ENCODE assay signal across 29 cellular contexts in genomic region chr10:101766306-101766705, GRCh38. TPM values are rescaled to one million over a fixed set of nuclear protein-coding genes. Genes with fewer than 3 reads are reported as not detected.
"Had no signal": no experiment of that assay in that cellular context is flagged by ENCODE, and none has a peak within 500 bp of the region (broad histone marks: within the 10 kb centered on the region; RNA-seq: fewer than 3 reads in every experiment).

No MANE protein-coding gene starts in this region.

- H3K4me1 ChIP-seq: colonic mucosa, gastrocnemius medialis, lower lobe of right lung, psoas muscle, suprapubic skin, transverse colon, upper lobe of right lung, uterus had no signal

- H3K4me3 ChIP-seq: colonic mucosa, gastrocnemius medialis, lower lobe of right lung, psoas muscle, skin epidermis, suprapubic skin, transverse colon, upper lobe of right lung, uterus had no signal

- DNase-seq: colonic mucosa; effector CD8-positive, alpha-beta T cell; foreskin fibroblast; gastrocnemius medialis; head of caudate nucleus; left ventricle myocardium superior; lower lobe of right lung; natural killer cell; psoas muscle; right cardiac atrium; stimulated activated CD4-positive, alpha-beta T cell treated with anti-CD3 and anti-CD28 coated beads, Interleukin-15, amount 100 ng/mL, for 24 hours; stimulated activated CD4-positive, alpha-beta T cell treated with anti-CD3 and anti-CD28 coated beads, Interleukin-2, amount 100 ng/mL, for 48 hours; stimulated activated naive CD4-positive, alpha-beta T cell; stimulated activated naive CD8-positive, alpha-beta T cell treated with anti-CD3 and anti-CD28 coated beads, Interleukin-15, amount 100 ng/mL, for 72 hours; transverse colon; uterus had no signal

- H3K36me3 Mint-ChIP-seq: natural killer cell had no signal

- H3K4me3 Mint-ChIP-seq: dendritic cell treated with granulocyte-macrophage colony-stimulating factor and Interleukin-4, amounts not matched to agents 40 ng/mL and 50 ng/mL, for 4 days; endodermal cell; natural killer cell; stimulated activated naive CD8-positive, alpha-beta T cell treated with anti-CD3 and anti-CD28 coated beads, Interleukin-15, amount 100 ng/mL, for 72 hours had no signal

- H3K27ac ChIP-seq: colonic mucosa, epithelial cell of prostate, gastrocnemius medialis, lower lobe of right lung, psoas muscle, skin epidermis, suprapubic skin, transverse colon, upper lobe of right lung, uterus had no signal

- H3K9me3 ChIP-seq: colonic mucosa, gastrocnemius medialis, lower lobe of right lung, psoas muscle, suprapubic skin, transverse colon, upper lobe of right lung, uterus had no signal

- H3K4me1 Mint-ChIP-seq: natural killer cell; stimulated activated naive CD8-positive, alpha-beta T cell treated with anti-CD3 and anti-CD28 coated beads, Interleukin-15, amount 100 ng/mL, for 72 hours had no signal

- H3K27me3 ChIP-seq: uterus had no signal

- H3K27ac Mint-ChIP-seq: dendritic cell treated with granulocyte-macrophage colony-stimulating factor and Interleukin-4, amounts not matched to agents 40 ng/mL and 50 ng/mL, for 4 days; endodermal cell; natural killer cell; stimulated activated naive CD8-positive, alpha-beta T cell treated with anti-CD3 and anti-CD28 coated beads, Interleukin-15, amount 100 ng/mL, for 72 hours had no signal

- H3K36me3 ChIP-seq: colonic mucosa, gastrocnemius medialis, lower lobe of right lung, suprapubic skin, transverse colon, upper lobe of right lung, uterus had no signal

- H3K9me3 Mint-ChIP-seq: dendritic cell treated with granulocyte-macrophage colony-stimulating factor and Interleukin-4, amounts not matched to agents 40 ng/mL and 50 ng/mL, for 4 days; endodermal cell; natural killer cell; stimulated activated naive CD8-positive, alpha-beta T cell treated with anti-CD3 and anti-CD28 coated beads, Interleukin-15, amount 100 ng/mL, for 72 hours had no signal

RNA-seq across cellular contexts. Expression of gene FGF8, which starts 9.6 kb away (rescaled TPM):
- total RNA-seq: colonic mucosa, esophagus mucosa, gastrocnemius medialis, glomerular endothelial cell, left ventricle myocardium superior, lower lobe of right lung, mononuclear cell, natural killer cell, osteoblast, psoas muscle, renal cortical epithelial cell, right cardiac atrium, suprapubic skin, transverse colon, uterus had no signal
- polyA plus RNA-seq: keratinocyte, psoas muscle, right cardiac atrium, thymus had no signal
